ENCODE assay signal across 1 cellular context in genomic region chr12:19150273-19150895, GRCh38.
TF ChIP-seq lines count a peak whose summit lies in the region.

No MANE protein-coding gene starts in this region.

TF ChIP-seq in GM23338, 12 proteins besides CTCF, POLR2A, EP300 and RAD21 (continued from another document):
- TF ChIP-seq ZNF462 (CRISPR knock-in tag; IDR thresholded peaks at IDR 0.05) (no peak), CREB1 (CRISPR knock-in tag; IDR thresholded peaks at IDR 0.05; ENCODE audit: low read depth) (no peak), STAT1 (IDR thresholded peaks at IDR 0.05; ENCODE audit: unreplicated experiment) (no peak), NANOG (IDR thresholded peaks at IDR 0.05; ENCODE audit: borderline replicate concordance) (no peak), EZH2phosphoT487 (IDR thresholded peaks at IDR 0.05; ENCODE audit: unreplicated experiment) (no peak), ZNF331 (CRISPR knock-in tag; IDR thresholded peaks at IDR 0.05; ENCODE audit: low read depth) (no peak)
